Comparison of ENCODE assay signal across 11 cellular contexts in genomic region chr2:12318427-12319057, GRCh38.
DNase-seq lines count a peak whose midpoint lies in the region; ATAC-seq and TF ChIP-seq lines count a peak whose summit lies in the region.
"Had no signal": no experiment of that assay in that cellular context is flagged by ENCODE, and none has a peak within 500 bp of the region (broad histone marks: within the 10 kb centered on the region; RNA-seq: fewer than 3 reads in every experiment).

No MANE protein-coding gene starts in this region.

- H3K9me3 ChIP-seq in ascending aorta, result no peaks in the 10 kb centered on the region
- H3K9me3 ChIP-seq in thoracic aorta, result no peaks in the 10 kb centered on the region
- no peaks in the 10 kb centered on the region for H3K9me3 ChIP-seq in right cardiac atrium (ENCODE audit: control insufficient read depth, low read length)

- H3K36me3 ChIP-seq in ascending aorta (no peaks in the 10 kb centered on the region), thoracic aorta (no peaks in the 10 kb centered on the region)

- no peak for TF ChIP-seq CTCF in HFF-Myc (IDR thresholded peaks at IDR 0.05; ENCODE audit: low read depth, low read length, missing control alignments)
- no peak for TF ChIP-seq CTCF in ascending aorta (IDR thresholded peaks at IDR 0.05)
- TF ChIP-seq CTCF in thoracic aorta (IDR thresholded peaks at IDR 0.05), result no peak

- H3K27me3 ChIP-seq in ascending aorta, result no peaks in the 10 kb centered on the region
- no peaks in the 10 kb centered on the region for H3K27me3 ChIP-seq in thoracic aorta (replicated peaks; ENCODE audit: insufficient read depth)
- no peaks in the 10 kb centered on the region for H3K27me3 ChIP-seq in right cardiac atrium (ENCODE audit: control insufficient read depth, insufficient read depth)

- intact Hi-C loops in ascending aorta (cut with DNase I) (loop anchor here (5.0 kb wide), 1 partner anchor 74 kb away; no protein-coding TSS in a partner anchor), right cardiac atrium (cut with DNase I) (loop anchor here in 1 of 4 donors (10.0 kb wide), 1 partner anchor 396 kb away; the partner anchor contains the start of gene TRIB2), left ventricle myocardium superior (cut with micrococcal nuclease) (no loop called here)

- H3K4me3 ChIP-seq in HFF-Myc (replicated peaks; ENCODE audit: low read depth, low read length) (no peak overlapping the region), ascending aorta (no peak overlapping the region), thoracic aorta (no peak overlapping the region), right cardiac atrium (ENCODE audit: low read length) (no peak overlapping the region)

- peak; percentile 90 for DNase-seq in HFF-Myc (ENCODE audit: extremely low read depth, low read depth)
- DNase-seq in ascending aorta (ENCODE audit: low spot score in 2 of 2), result no peak
- peak; percentile 73 for DNase-seq in iris pigment epithelial cell (ENCODE audit: low read depth)
- no peak for DNase-seq in thoracic aorta (ENCODE audit: low spot score)
- no peak for DNase-seq in right cardiac atrium
- no peak for DNase-seq in left ventricle myocardium superior
- DNase-seq in SKM-1 treated with dmso at 0.1 percent for 144 hours (lab: John Stamatoyannopoulos, UW; ENCODE audit: unreplicated experiment), result no peak
- DNase-seq: activated gamma-delta T cell treated with Interleukin-2 at 50 U/mL for 16 hours; DND-41; stimulated activated CD4-positive, alpha-beta T cell treated with anti-CD3 and anti-CD28 coated beads, Interleukin-4, amount 100 ng/mL, for 24 hours had no signal

- peak overlapping the region; percentile 69 to 75 for H3K27ac ChIP-seq in ascending aorta
- peak overlapping the region; percentile 51 to 55 for H3K27ac ChIP-seq in thoracic aorta
- no peak overlapping the region for H3K27ac ChIP-seq in right cardiac atrium (ENCODE audit: low read length)

- H3K4me1 ChIP-seq in ascending aorta (peaks cover 5 to 11% of the 10 kb centered on the region in 2 donors), thoracic aorta (ENCODE audit: control insufficient read depth in 1 of 2, low read depth in 2 of 2) (peaks cover 18 to 62% of the 10 kb centered on the region in 2 donors), right cardiac atrium (ENCODE audit: control insufficient read depth, insufficient read depth, low read length) (peaks cover 1% of the 10 kb centered on the region)

- no peak for ATAC-seq in thoracic aorta (ENCODE audit: insufficient number of reproducible peaks, low FRiP score, low read depth)
- ATAC-seq in right cardiac atrium, result no peak
- no peak for ATAC-seq in left ventricle myocardium superior
- no peak for ATAC-seq in HG02981 (IDR thresholded peaks at IDR 0.05; ENCODE audit: unreplicated experiment)

- WGBS in right cardiac atrium, result 95% methylated on average over 8 of the region's 8 CpGs

Comparison
In these comparisons a context has a peak if more than half of its experiments do, and no peak if none do; other contexts are left out.
1. DNase-seq: peak in HFF-Myc (single experiment) and iris pigment epithelial cell (single experiment); none in ascending aorta (0 of 2), thoracic aorta (single experiment), right cardiac atrium (0 of 3), left ventricle myocardium superior (single experiment) and SKM-1 treated with dmso at 0.1 percent for 144 hours (single experiment).